ENCODE assay signal across 14 cellular contexts in genomic region chr12:122842505-122843405, GRCh38. TPM values are rescaled to one million over a fixed set of nuclear protein-coding genes. Genes with fewer than 3 reads are reported as not detected.
DNase-seq lines count a peak whose midpoint lies in the region; ATAC-seq and TF ChIP-seq lines count a peak whose summit lies in the region.
"Had no signal": no experiment of that assay in that cellular context is flagged by ENCODE, and none has a peak within 500 bp of the region (broad histone marks: within the 10 kb centered on the region; RNA-seq: fewer than 3 reads in every experiment).

No MANE protein-coding gene starts in this region.

- H3K27me3 ChIP-seq in lower lobe of right lung (ENCODE audit: low read depth), result no peaks in the 10 kb centered on the region
- no peaks in the 10 kb centered on the region for H3K27me3 ChIP-seq in thoracic aorta (replicated peaks; ENCODE audit: insufficient read depth)
- H3K27me3 ChIP-seq: tibial artery had no signal

- peak overlapping the region; percentile 79 for H3K27ac ChIP-seq in epithelial cell of prostate
- H3K27ac ChIP-seq in lower lobe of right lung, result peak overlapping the region; percentile 68
- H3K27ac ChIP-seq in thoracic aorta, result peak overlapping the region; percentile 62 to 88

- peak; percentile 10; the same call in 1 of the 3 replicates for ATAC-seq in SK-N-SH treated with all-trans-retinoic acid at 6 μM for 48 hours
- peak; percentile 4 to 21 for ATAC-seq in lower lobe of right lung
- no peak for ATAC-seq in thoracic aorta (ENCODE audit: insufficient number of reproducible peaks, low FRiP score, low read depth)
- no peak for ATAC-seq in GM18909 (IDR thresholded peaks at IDR 0.05; ENCODE audit: poor library complexity, unreplicated experiment)
- ATAC-seq in HG02759 (IDR thresholded peaks at IDR 0.05; ENCODE audit: unreplicated experiment), result no peak
- ATAC-seq: activated naive CD4-positive, alpha-beta T cell treated with anti-CD3 and anti-CD28 coated beads, Interleukin-2, amount 50 U/mL, for 72 hours; HCT116 had no signal

- no peaks in the 10 kb centered on the region for H3K9me3 ChIP-seq in lower lobe of right lung
- H3K9me3 ChIP-seq in thoracic aorta, result no peaks in the 10 kb centered on the region
- H3K9me3 ChIP-seq: tibial artery had no signal

- intact Hi-C loops in lower lobe of right lung (cut with DNase I), result no loop called here

- DNase-seq in epithelial cell of prostate (ENCODE audit: low read depth, low spot score) (no peak), lower lobe of right lung (peak; percentile 42), thoracic aorta (ENCODE audit: low spot score) (no peak), NCI-H446 (lab: John Stamatoyannopoulos, UW) (no peak), cerebellar nuclear complex (lab: John Stamatoyannopoulos, UW) (no peak)
- DNase-seq: DMS153, KG1, NCI-H2081 had no signal

- TF ChIP-seq CTCF in lower lobe of right lung (IDR thresholded peaks at IDR 0.05), result no peak
- no peak for TF ChIP-seq CTCF in thoracic aorta (IDR thresholded peaks at IDR 0.05)

- H3K36me3 ChIP-seq in lower lobe of right lung (no peaks in the 10 kb centered on the region), thoracic aorta (peaks cover 3% of the 10 kb centered on the region)
- H3K36me3 ChIP-seq: tibial artery had no signal

- H3K4me3 ChIP-seq in lower lobe of right lung, result no peak overlapping the region
- no peak overlapping the region for H3K4me3 ChIP-seq in thoracic aorta
- H3K4me3 ChIP-seq: tibial artery had no signal

- peaks cover 19% of the 10 kb centered on the region for H3K4me1 ChIP-seq in lower lobe of right lung
- peaks cover 16 to 27% of the 10 kb centered on the region in 2 donors for H3K4me1 ChIP-seq in thoracic aorta (ENCODE audit: control insufficient read depth in 1 of 2, low read depth in 2 of 2)

TF ChIP-seq in SK-N-SH treated with all-trans-retinoic acid at 6 μM for 48 hours, 23 proteins besides CTCF, POLR2A, EP300 and RAD21:
- TF ChIP-seq ZNF70 (CRISPR knock-in tag; IDR thresholded peaks at IDR 0.05) (no peak), GLIS3 (CRISPR knock-in tag; IDR thresholded peaks at IDR 0.05) (no peak), ZFP30 (CRISPR knock-in tag; IDR thresholded peaks at IDR 0.05) (no peak), PATZ1 (CRISPR knock-in tag; IDR thresholded peaks at IDR 0.05; ENCODE audit: borderline replicate concordance) (no peak), ESRRG (CRISPR knock-in tag; IDR thresholded peaks at IDR 0.05) (no peak), CSRNP3 (CRISPR knock-in tag; IDR thresholded peaks at IDR 0.05) (no peak)
TF ChIP-seq in SK-N-SH treated with all-trans-retinoic acid at 6 μM for 48 hours: peak in this region for 0.

RNA-seq across cellular contexts. Expression of gene HIP1R, which starts 7.5 kb away (rescaled TPM):
- total RNA-seq in lower lobe of right lung, result 28.2 TPM
- total RNA-seq in thoracic aorta, result 100 to 1,000 TPM; 109 to 131 TPM

RNA-seq across cellular contexts. Expression of gene VPS37B, which starts 53.2 kb away (rescaled TPM):
- total RNA-seq in lower lobe of right lung (34.5 TPM), thoracic aorta (10 to 100 TPM; 30.9 to 50.1 TPM)

Comparison
In these comparisons a context has a peak if more than half of its experiments do, and no peak if none do; other contexts are left out.
1. ATAC-seq: peak in SK-N-SH treated with all-trans-retinoic acid at 6 μM for 48 hours (single experiment) and lower lobe of right lung (2 of 2); none in thoracic aorta (single experiment), GM18909 (single experiment) and HG02759 (single experiment).
2. Peak in every context shown above with its lines, with median percentiles within 50 percentile points of each other: H3K27ac ChIP-seq.